Comparison of ENCODE assay signal across 28 cellular contexts in the genomic region with DNA sequence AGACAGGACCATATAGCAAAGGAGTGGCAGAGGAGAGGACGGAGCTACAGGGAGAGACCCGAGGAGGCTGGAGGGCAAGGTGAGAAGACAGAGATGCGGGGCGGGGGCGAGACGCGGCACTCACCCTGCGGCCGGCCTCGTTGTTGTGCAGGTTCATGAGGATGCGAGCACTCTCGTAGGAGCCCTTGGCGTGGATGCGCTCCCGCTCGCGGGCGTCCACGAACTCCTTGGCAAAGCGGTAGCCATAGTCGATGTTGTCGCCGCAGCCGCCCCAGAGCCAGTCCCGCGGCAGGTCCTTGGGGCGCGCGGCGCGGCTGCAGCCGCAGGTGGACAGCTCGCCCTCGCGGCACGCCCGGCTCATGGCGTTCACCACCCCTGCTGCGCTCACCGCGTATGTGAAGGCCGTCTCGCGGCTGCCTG. TPM values are rescaled to one million over a fixed set of nuclear protein-coding genes. Genes with fewer than 3 reads are reported as not detected.
A peak's percentile ranks its signal among the peaks of the same experiment; 100 is the strongest.
DNase-seq lines count a peak whose midpoint lies in the region; ATAC-seq and TF ChIP-seq lines count a peak whose summit lies in the region.
"Had no signal": no experiment of that assay in that cellular context is flagged by ENCODE, and none has a peak within 500 bp of the region (broad histone marks: within the 10 kb centered on the region; RNA-seq: fewer than 3 reads in every experiment).

No MANE protein-coding gene starts in this region.

- no peak overlapping the region for H3K27ac Mint-ChIP-seq in GM23338
- no peak overlapping the region for H3K27ac Mint-ChIP-seq in osteocyte (ENCODE audit: unreplicated experiment)
- H3K27ac Mint-ChIP-seq: activated CD8-positive, alpha-beta T cell treated with anti-CD3 and anti-CD28 coated beads, Interleukin-2, amount 10 ng/mL, durations not matched to agents 7 days and 5 days; activated naive CD8-positive, alpha-beta T cell; CD8-positive, alpha-beta memory T cell; memory B cell had no signal

- no peaks in the 10 kb centered on the region for H3K79me2 ChIP-seq in GM23338 (replicated peaks; ENCODE audit: insufficient read depth)

- DNase-seq in GM23338 (ENCODE audit: low spot score) (peak; percentile 72), astrocyte of the hippocampus (ENCODE audit: low read depth, low spot score) (peak; percentile 67), osteocyte (ENCODE audit: extremely low spot score, unreplicated experiment) (peak; percentile 84), NOMO-1 treated with dmso at 0.1 percent for 144 hours (lab: John Stamatoyannopoulos, UW; ENCODE audit: unreplicated experiment) (no peak), HUDEP-2 (lab: John Stamatoyannopoulos, UW; ENCODE audit: unreplicated experiment in 76 of 76) (no peak), NAMALWA (ENCODE audit: low spot score) (no peak)
- DNase-seq: activated CD8-positive, alpha-beta T cell treated with anti-CD3 and anti-CD28 coated beads, Interleukin-2, amount 10 ng/mL, durations not matched to agents 7 days and 5 days; activated effector memory CD4-positive, alpha-beta T cell treated with Interleukin-2 at 50 U/mL for 16 hours; activated T-cell treated with anti-CD3 and anti-CD28 coated beads for 4 hours; CD8-positive, alpha-beta memory T cell; central memory CD4-positive, alpha-beta T cell; left cardiac atrium; NCI-H1436 treated with DMSO at 0.1 percent for 48 hours; NCI-H446; NCI-H774; nucleus accumbens; stimulated activated naive CD4-positive, alpha-beta T cell treated with Interleukin-2 at 50 U/mL for 16 hours; uterus had no signal

- H4K20me1 ChIP-seq in GM23338 (replicated peaks; ENCODE audit: insufficient read depth) = no peaks in the 10 kb centered on the region

- no peak overlapping the region for H3K9ac ChIP-seq in iPS-15b (ENCODE audit: low read depth, low read length)

- H3K4me3 ChIP-seq in GM23338 = peak overlapping the region; percentile 67
- peak overlapping the region; percentile 58 for H3K4me3 ChIP-seq in iPS-15b (ENCODE audit: low read depth, low read length)
- H3K4me3 ChIP-seq: A549, ascending aorta, HAP-1, SK-N-MC, uterus had no signal

- H3K4me3 Mint-ChIP-seq in GM23338 (peak overlapping the region; percentile 76), osteocyte (ENCODE audit: unreplicated experiment) (no peak overlapping the region)
- H3K4me3 Mint-ChIP-seq: activated CD8-positive, alpha-beta T cell treated with anti-CD3 and anti-CD28 coated beads, Interleukin-2, amount 10 ng/mL, durations not matched to agents 7 days and 5 days; activated naive CD8-positive, alpha-beta T cell; memory B cell had no signal

- no peak overlapping the region for H3K27ac ChIP-seq in GM23338 (ENCODE audit: low read depth)
- H3K27ac ChIP-seq: A549, ascending aorta, RWPE1, SK-N-MC, uterus had no signal

- TF ChIP-seq CTCF in GM23338 (conservative IDR thresholded peaks at IDR 0.05; ENCODE audit: low read depth in 2 of 2) = no peak
- TF ChIP-seq CTCF in osteocyte (IDR thresholded peaks at IDR 0.05) = no peak

- H3K27me3 ChIP-seq in GM23338 (ENCODE audit: insufficient read depth) (peaks cover 74% of the 10 kb centered on the region), iPS-15b (ENCODE audit: control insufficient read depth, insufficient read depth, low read length) (peaks cover 60% of the 10 kb centered on the region)
- H3K27me3 ChIP-seq: ascending aorta, uterus had no signal

- H3K4me1 Mint-ChIP-seq in GM23338 (peaks cover 12% of the 10 kb centered on the region), osteocyte (ENCODE audit: unreplicated experiment) (peaks cover 8% of the 10 kb centered on the region)
- H3K4me1 Mint-ChIP-seq: CD8-positive, alpha-beta memory T cell; memory B cell had no signal

- H3F3A ChIP-seq in GM23338 (replicated peaks; ENCODE audit: low read depth) = no peaks in the 10 kb centered on the region

- no peaks in the 10 kb centered on the region; the same call in 2 of the 3 replicates for H3K9me3 Mint-ChIP-seq in GM23338
- H3K9me3 Mint-ChIP-seq in osteocyte (ENCODE audit: unreplicated experiment) = no peaks in the 10 kb centered on the region

- H3K4me1 ChIP-seq in GM23338 (ENCODE audit: insufficient read depth) (peaks cover 20% of the 10 kb centered on the region), iPS-15b (ENCODE audit: control insufficient read depth, insufficient read depth, low read length) (peaks cover 2% of the 10 kb centered on the region)
- H3K4me1 ChIP-seq: A549, ascending aorta, uterus had no signal

- H3K36me3 Mint-ChIP-seq in GM23338 (ENCODE audit: low read depth) (no peaks in the 10 kb centered on the region), osteocyte (ENCODE audit: unreplicated experiment) (peaks cover 41% of the 10 kb centered on the region)
- H3K36me3 Mint-ChIP-seq: activated naive CD8-positive, alpha-beta T cell; CD8-positive, alpha-beta memory T cell had no signal

- H3K36me3 ChIP-seq in GM23338 (ENCODE audit: insufficient read depth) = no peaks in the 10 kb centered on the region
- peaks cover 5% of the 10 kb centered on the region for H3K36me3 ChIP-seq in iPS-15b (ENCODE audit: control insufficient read depth, insufficient read depth, low read length)
- H3K36me3 ChIP-seq: ascending aorta, uterus had no signal

- H3K9me2 ChIP-seq in GM23338 (ENCODE audit: insufficient read depth) = no peaks in the 10 kb centered on the region

- peaks cover 32% of the 10 kb centered on the region for H3K27me3 Mint-ChIP-seq in GM23338 (ENCODE audit: insufficient read depth, low read depth, poor library complexity)
- no peaks in the 10 kb centered on the region for H3K27me3 Mint-ChIP-seq in osteocyte (ENCODE audit: unreplicated experiment)

- H3K9me3 ChIP-seq in iPS-15b (ENCODE audit: control insufficient read depth, insufficient read depth, low read length) = no peaks in the 10 kb centered on the region
- H3K9me3 ChIP-seq: A549, ascending aorta, HAP-1, uterus had no signal

- H2AFZ ChIP-seq in GM23338 = peak overlapping the region; percentile 95

- H3K4me2 ChIP-seq in GM23338 = peak overlapping the region; percentile 88
- H3K4me2 ChIP-seq: A549 had no signal

- ATAC-seq in GM23338 (peak; percentile 86), GM19463 (IDR thresholded peaks at IDR 0.05; ENCODE audit: unreplicated experiment) (no peak)
- ATAC-seq: A549; activated CD8-positive, alpha-beta T cell treated with anti-CD3 and anti-CD28 coated beads, Interleukin-2, amount 10 ng/mL, durations not matched to agents 7 days and 5 days; left cardiac atrium had no signal

TF ChIP-seq in GM23338, 12 proteins besides CTCF, POLR2A, EP300 and RAD21:
- TF ChIP-seq EZH2phosphoT487 (IDR thresholded peaks at IDR 0.05; ENCODE audit: unreplicated experiment) (peak; percentile 39), EZH2 (IDR thresholded peaks at IDR 0.05; ENCODE audit: low read depth, unreplicated experiment) (peak; percentile 30), CREB1 (CRISPR knock-in tag; IDR thresholded peaks at IDR 0.05; ENCODE audit: low read depth) (no peak)

RNA-seq across cellular contexts. Expression of gene WNT5A, which starts 12.9 kb away (rescaled TPM):
- 2.2 and 4.0 TPM in 2 replicates for total RNA-seq in GM23338 (2014; rRNA removed; shearing (Covaris generic))
- polyA plus RNA-seq in GM23338 (2016; fragmentation: Nextera tagmentation; extraction: Ambion mirVana) = 0.53 and 0.82 TPM in 2 replicates
- total RNA-seq in osteocyte = 27.6 and 30.4 TPM in 2 replicates
- total RNA-seq: activated CD8-positive, alpha-beta T cell treated with anti-CD3 and anti-CD28 coated beads, Interleukin-2, amount 10 ng/mL, durations not matched to agents 7 days and 5 days; CD8-positive, alpha-beta memory T cell; T-helper 1 cell treated with Interleukin-12 subunit alpha and Interleukin-12 subunit beta and Interleukin-4 antibody, amounts not matched to agents 30 ng/mL and 1 ng/mL, for 36 hours had no signal
- polyA plus RNA-seq: CD8-positive, alpha-beta memory T cell had no signal

Comparison
In these comparisons a context has a peak if more than half of its experiments do, and no peak if none do; other contexts are left out.
1. DNase-seq: peak in GM23338 (single experiment), astrocyte of the hippocampus (single experiment) and osteocyte (single experiment); none in NOMO-1 treated with dmso at 0.1 percent for 144 hours (single experiment), HUDEP-2 (0 of 76) and NAMALWA (single experiment).